Comparison of ENCODE assay signal across 8 cellular contexts in the genomic region with DNA sequence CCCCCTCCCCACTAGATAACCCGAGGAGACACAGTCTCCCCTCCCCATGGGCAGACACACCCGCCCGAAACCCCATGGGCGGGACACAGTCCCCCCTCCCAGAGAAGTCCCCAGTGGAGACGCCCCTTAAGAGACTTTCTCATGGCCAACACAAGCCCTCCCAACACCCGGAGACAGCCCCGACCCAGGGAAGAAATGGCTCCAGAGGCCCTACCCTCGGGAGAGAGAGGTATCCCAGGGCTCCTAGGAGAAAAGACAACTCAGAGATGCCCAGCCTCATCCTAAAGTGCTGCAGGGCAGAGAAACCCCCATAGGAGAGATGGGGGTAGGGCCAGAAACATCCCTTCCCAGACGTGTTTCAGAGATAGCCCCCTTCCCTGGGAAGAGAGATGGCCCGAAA. TPM values are rescaled to one million over a fixed set of nuclear protein-coding genes. Genes with fewer than 3 reads are reported as not detected.
DNase-seq lines count a peak whose midpoint lies in the region; ATAC-seq and TF ChIP-seq lines count a peak whose summit lies in the region.

No MANE protein-coding gene starts in this region.

- peak overlapping the region; percentile 48 for H3K4me3 Mint-ChIP-seq in Calu3 (ENCODE audit: low read depth, unreplicated experiment)

- intact Hi-C loops in Calu3 (cut with micrococcal nuclease; ENCODE audit: unreplicated experiment) (no loop called here), esophagus muscularis mucosa (cut with DNase I) (no loop called here), sigmoid colon (cut with DNase I) (no loop called here)

- H3K27ac ChIP-seq in Peyer's patch (peak overlapping the region; percentile 84 to 99 (median 94)), esophagus muscularis mucosa (replicated peaks in 1 of 4) (peak overlapping the region; percentile 86 to 95 (median 90)), sigmoid colon (peak overlapping the region; percentile 85 to 93 (median 90))

- peaks cover 84% of the 10 kb centered on the region for H3K36me3 Mint-ChIP-seq in Calu3 (ENCODE audit: insufficient read depth, unreplicated experiment)

- no peak for TF ChIP-seq POLR2A in Peyer's patch (IDR thresholded peaks at IDR 0.05)
- TF ChIP-seq POLR2A in esophagus muscularis mucosa (IDR thresholded peaks at IDR 0.05; ENCODE audit: low read depth) = no peak
- no peak for TF ChIP-seq POLR2A in sigmoid colon (IDR thresholded peaks at IDR 0.05)

- H3K27me3 ChIP-seq in Peyer's patch = no peaks in the 10 kb centered on the region
- H3K27me3 ChIP-seq in esophagus muscularis mucosa = peaks cover 0 to 7% (median 0%) of the 10 kb centered on the region in 4 donors
- H3K27me3 ChIP-seq in sigmoid colon = peaks cover 0 to under 1% (median 0%) of the 10 kb centered on the region in 3 donors

- no TSS peak for BruUV-seq in Calu3 (replicated peaks; lab: Mats Ljungman, UMichigan)

- TF ChIP-seq EP300 in esophagus muscularis mucosa (IDR thresholded peaks at IDR 0.05) (no peak), sigmoid colon (IDR thresholded peaks at IDR 0.05) (no peak)

- H3K9me3 Mint-ChIP-seq in Calu3 (ENCODE audit: low read depth, unreplicated experiment) = peaks cover 3% of the 10 kb centered on the region

- peak overlapping the region; percentile 73 for H3K27ac Mint-ChIP-seq in Calu3 (ENCODE audit: unreplicated experiment)

- CTCF ChIA-PET in Calu3 (lab: Charles Lee) = interaction anchor here (1.0 to 2.6 kb wide), 2 partner anchors 8 to 28 kb away, joined by 3 to 12 read pairs; partner anchors contain the start of gene PCDH1

- TF ChIP-seq CTCF in Calu3 (IDR thresholded peaks at IDR 0.05; ENCODE audit: unreplicated experiment) = no peak
- no peak for TF ChIP-seq CTCF in Peyer's patch (IDR thresholded peaks at IDR 0.05)
- TF ChIP-seq CTCF in esophagus muscularis mucosa (IDR thresholded peaks at IDR 0.05) = no peak
- TF ChIP-seq CTCF in sigmoid colon (IDR thresholded peaks at IDR 0.05) = no peak

- WGBS in esophagus muscularis mucosa = 36% methylated on average over 2 of the region's 10 CpGs
- WGBS in sigmoid colon, 2 donors = 16 to 25% methylated on average over 10 of the region's 10 CpGs

- DNase-seq in Calu3 (no peak), Peyer's patch (no peak), esophagus muscularis mucosa (ENCODE audit: extremely low spot score) (no peak), sigmoid colon (no peak), DMS114 treated with DMSO at 0.1 percent for 48 hours (lab: John Stamatoyannopoulos, UW; ENCODE audit: unreplicated experiment) (no peak)
- DNase-seq in activated CD4-positive, CD25-positive, alpha-beta regulatory T cell (lab: John Stamatoyannopoulos, UW) = no peak

- H3K27me3 Mint-ChIP-seq in Calu3 (ENCODE audit: unreplicated experiment) = no peaks in the 10 kb centered on the region

- H3K36me3 ChIP-seq in Peyer's patch (peaks cover 0 to 14% (median 0%) of the 10 kb centered on the region in 3 donors), esophagus muscularis mucosa (peaks cover 0 to 27% (median 12%) of the 10 kb centered on the region in 4 donors), sigmoid colon (no peaks in the 10 kb centered on the region)

- H3K4me1 Mint-ChIP-seq in Calu3 (ENCODE audit: low read depth, unreplicated experiment) = peaks cover 53% of the 10 kb centered on the region

- H3K4me3 ChIP-seq in Peyer's patch (peak overlapping the region; percentile 56 to 82 (median 71)), esophagus muscularis mucosa (peak overlapping the region; percentile 67 to 86 (median 79)), sigmoid colon (peak overlapping the region; percentile 59 to 78 (median 66))

- H3K9me3 ChIP-seq in Peyer's patch (no peaks in the 10 kb centered on the region), esophagus muscularis mucosa (no peaks in the 10 kb centered on the region), sigmoid colon (no peaks in the 10 kb centered on the region)

- peaks cover 0 to 23% (median 8%) of the 10 kb centered on the region in 4 donors for H3K4me1 ChIP-seq in Peyer's patch
- peaks cover 33 to 51% (median 41%) of the 10 kb centered on the region in 4 donors for H3K4me1 ChIP-seq in esophagus muscularis mucosa
- H3K4me1 ChIP-seq in sigmoid colon = peaks cover 0 to 16% (median 11%) of the 10 kb centered on the region in 4 donors

- ATAC-seq in GM19328 (IDR thresholded peaks at IDR 0.05; ENCODE audit: unreplicated experiment) = no peak
- no peak for ATAC-seq in GM21786 (IDR thresholded peaks at IDR 0.05; ENCODE audit: unreplicated experiment)

RNA-seq across cellular contexts. Expression of gene PCDH1, which starts 27.4 kb away (rescaled TPM):
- total RNA-seq in Calu3 (2022) = 146 and 167 TPM in 2 replicates
- 100 to 1,000 TPM in 3 of 4 donors, 10 to 100 TPM in 1; 64.4 to 169 (median 164) TPM for total RNA-seq in Peyer's patch
- total RNA-seq in esophagus muscularis mucosa = 10 to 100 TPM; 18.7 to 57.8 (median 38.2) TPM
- total RNA-seq in sigmoid colon = 10 to 100 TPM in 3 of 4 donors, 1 to 10 TPM in 1; 8.6 to 19.4 (median 13.4) TPM
- 10 to 100 TPM in 2 of 3 donors, 1 to 10 TPM in 1; 9.0 to 47.2 (median 11.8) TPM for polyA plus RNA-seq in sigmoid colon
